11 cellular contexts compared by ENCODE assay signal in genomic region chr13:80036845-80037504, GRCh38.
DNase-seq lines count a peak whose midpoint lies in the region; ATAC-seq and TF ChIP-seq lines count a peak whose summit lies in the region.
"Had no signal": no experiment of that assay in that cellular context is flagged by ENCODE, and none has a peak within 500 bp of the region (broad histone marks: within the 10 kb centered on the region; RNA-seq: fewer than 3 reads in every experiment).

No MANE protein-coding gene starts in this region.

- H3K4me3 ChIP-seq in spleen, result no peak overlapping the region
- H3K4me3 ChIP-seq in vagina, result no peak overlapping the region
- no peak overlapping the region for H3K4me3 ChIP-seq in CD4-positive, alpha-beta memory T cell (ENCODE audit: low read length in 2 of 2)
- H3K4me3 ChIP-seq: thoracic aorta had no signal

- CTCF ChIA-PET in CD4-positive, alpha-beta memory T cell (lab: Charles Lee; ENCODE audit: partially characterized antibody), result no interaction called here

- H3K4me1 ChIP-seq in spleen (peaks cover 0 to 41% (median 26%) of the 10 kb centered on the region in 6 donors), vagina (peaks cover 9% of the 10 kb centered on the region)
- no peaks in the 10 kb centered on the region for H3K4me1 ChIP-seq in CD4-positive, alpha-beta memory T cell (ENCODE audit: insufficient read depth, low read length)

- H3K36me3 ChIP-seq in spleen, result no peaks in the 10 kb centered on the region
- no peaks in the 10 kb centered on the region for H3K36me3 ChIP-seq in vagina
- H3K36me3 ChIP-seq in CD4-positive, alpha-beta memory T cell (ENCODE audit: insufficient read depth, low read length), result no peaks in the 10 kb centered on the region
- H3K36me3 ChIP-seq: thoracic aorta had no signal

- TF ChIP-seq CTCF in spleen (IDR thresholded peaks at IDR 0.05 in 8 of 11, conservative IDR thresholded peaks at IDR 0.05 in 3 of 11) (no peak), vagina (IDR thresholded peaks at IDR 0.05) (no peak)

- ATAC-seq in GM19395 (IDR thresholded peaks at IDR 0.05; ENCODE audit: unreplicated experiment), result peak; percentile 46
- peak; percentile 43 for ATAC-seq in HG03280 (IDR thresholded peaks at IDR 0.05; ENCODE audit: unreplicated experiment)
- no peak for ATAC-seq in Right ventricle myocardium superior (ENCODE audit: poor library complexity)

- H3K9me3 ChIP-seq in spleen, result no peaks in the 10 kb centered on the region
- H3K9me3 ChIP-seq in vagina, result no peaks in the 10 kb centered on the region
- no peaks in the 10 kb centered on the region for H3K9me3 ChIP-seq in CD4-positive, alpha-beta memory T cell (ENCODE audit: control insufficient read depth in 1 of 2, low read length in 2 of 2)
- H3K9me3 ChIP-seq: thoracic aorta had no signal

- DNase-seq in UCSD-AML1 (lab: John Stamatoyannopoulos, UW; ENCODE audit: unreplicated experiment) (peak; percentile 55), spleen (no peak), NCI-H510A (lab: John Stamatoyannopoulos, UW) (no peak), vagina (ENCODE audit: extremely low spot score in 2 of 2) (no peak), Right ventricle myocardium superior (no peak)
- no peak for DNase-seq in CD4-positive, alpha-beta memory T cell
- DNase-seq: activated T-cell treated with anti-CD3 and anti-CD28 coated beads, Interleukin-2, amount 50 U/mL, for 24 hours; NK-92 treated with Interleukin-12 subunit alpha and Interleukin-12 subunit beta, amount 100 ng/mL, for 24 hours had no signal

- no peak overlapping the region for H3K27ac Mint-ChIP-seq in CD4-positive, alpha-beta memory T cell
- H3K27ac Mint-ChIP-seq: activated T-cell treated with anti-CD3 and anti-CD28 coated beads, Interleukin-2, amount 50 U/mL, for 24 hours had no signal

- H3K27me3 Mint-ChIP-seq in CD4-positive, alpha-beta memory T cell, result no peaks in the 10 kb centered on the region
- H3K27me3 Mint-ChIP-seq: activated T-cell treated with anti-CD3 and anti-CD28 coated beads, Interleukin-2, amount 50 U/mL, for 24 hours had no signal

- WGBS in spleen, 5 donors, result 17 to 36% (median 26%) methylated on average over 2 of the region's 2 CpGs

- H3K36me3 Mint-ChIP-seq in CD4-positive, alpha-beta memory T cell, result no peaks in the 10 kb centered on the region

- H3K27me3 ChIP-seq in spleen (replicated peaks in 1 of 7) (no peaks in the 10 kb centered on the region), vagina (no peaks in the 10 kb centered on the region)
- no peaks in the 10 kb centered on the region for H3K27me3 ChIP-seq in CD4-positive, alpha-beta memory T cell (ENCODE audit: insufficient read depth, low read length)

- intact Hi-C loops in spleen (cut with DNase I; ENCODE audit: low total_unique reads), result no loop called here
- intact Hi-C loops in vagina (cut with DNase I), result no loop called here
- intact Hi-C loops in CD4-positive, alpha-beta memory T cell (cut with micrococcal nuclease), result no loop called here
- intact Hi-C loops in Right ventricle myocardium superior (cut with DNase I), result no loop called here

- TF ChIP-seq POLR2A in spleen (IDR thresholded peaks at IDR 0.05), result no peak
- no peak for TF ChIP-seq POLR2A in vagina (IDR thresholded peaks at IDR 0.05)

- no peaks in the 10 kb centered on the region for H3K4me1 Mint-ChIP-seq in CD4-positive, alpha-beta memory T cell

- no peak overlapping the region for H3K4me3 Mint-ChIP-seq in CD4-positive, alpha-beta memory T cell
- H3K4me3 Mint-ChIP-seq: activated T-cell treated with anti-CD3 and anti-CD28 coated beads, Interleukin-2, amount 50 U/mL, for 24 hours had no signal

- POLR2A ChIA-PET in CD4-positive, alpha-beta memory T cell (lab: Charles Lee; ENCODE audit: partially characterized antibody), result no interaction called here

- H3K9me3 Mint-ChIP-seq in CD4-positive, alpha-beta memory T cell, result peaks cover 0 to 3% (median 2%) of the 10 kb centered on the region in 8 donors
- H3K9me3 Mint-ChIP-seq: activated T-cell treated with anti-CD3 and anti-CD28 coated beads, Interleukin-2, amount 50 U/mL, for 24 hours had no signal

- H3K27ac ChIP-seq in spleen (peak overlapping the region in 5 of 8 donors; percentile 40 to 71 (median 49)), vagina (no peak overlapping the region)
- H3K27ac ChIP-seq in CD4-positive, alpha-beta memory T cell (ENCODE audit: low read depth, low read length), result no peak overlapping the region
- H3K27ac ChIP-seq: thoracic aorta had no signal

Comparison
In these comparisons a context has a peak if more than half of its experiments do, and no peak if none do; other contexts are left out.
1. H3K27ac ChIP-seq: peak in spleen (5 of 8); none in vagina (single experiment) and CD4-positive, alpha-beta memory T cell (single experiment).